Comparison of ENCODE assay signal across 8 cellular contexts in the genomic region with DNA sequence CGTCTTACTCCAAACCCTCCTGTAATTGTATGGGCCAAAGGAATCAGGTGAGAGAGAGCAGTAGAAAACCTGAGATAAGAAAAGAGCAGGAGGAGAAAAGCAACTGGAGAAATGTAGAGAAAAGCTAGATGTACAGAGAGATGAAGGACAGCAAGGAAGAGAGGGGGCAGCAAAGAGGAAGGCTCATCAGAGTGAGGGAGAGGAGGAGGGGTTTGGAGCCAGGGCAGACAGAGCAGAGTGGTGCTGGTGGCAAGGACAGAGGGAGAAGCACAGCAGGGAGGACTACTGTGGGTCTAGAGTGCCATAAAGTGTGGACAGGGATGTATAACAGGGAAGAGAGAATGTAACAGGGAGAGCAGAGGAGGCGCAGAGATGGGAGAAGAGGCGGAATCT. TPM values are rescaled to one million over a fixed set of nuclear protein-coding genes. Genes with fewer than 3 reads are reported as not detected.
A peak's percentile ranks its signal among the peaks of the same experiment; 100 is the strongest.
DNase-seq lines count a peak whose midpoint lies in the region; ATAC-seq and TF ChIP-seq lines count a peak whose summit lies in the region.
"Not testable (repeated sequence)": the region's sequence is repeated elsewhere in the genome, so short reads cannot be mapped to it uniquely, and the experiment has no call there.

No MANE protein-coding gene starts in this region.

- peak overlapping the region; percentile 87 to 91 (median 89) for H3K4me3 Mint-ChIP-seq in T-cell

- not testable (repeated sequence) for TF ChIP-seq CTCF in NB4 (IDR thresholded peaks at IDR 0.05; ENCODE audit: low read depth, low read length); astrocyte of the cerebellum (IDR thresholded peaks at IDR 0.05; ENCODE audit: low read depth, low read length, missing control alignments); fibroblast of pulmonary artery (IDR thresholded peaks at IDR 0.05; ENCODE audit: low read length, missing control alignments)
- peak in 1 of 4 donors; percentile 3 for TF ChIP-seq CTCF in right lobe of liver (IDR thresholded peaks at IDR 0.05)
- peak in 1 of 6 experiments; percentile 14 for TF ChIP-seq CTCF in upper lobe of left lung (IDR thresholded peaks at IDR 0.05)

- intact Hi-C loops in right lobe of liver (cut with DNase I) = not testable (repeated sequence)

- not testable (repeated sequence) for TF ChIP-seq POLR2A in NB4 (IDR thresholded peaks at IDR 0.05; ENCODE audit: extremely low read depth, insufficient read length); right lobe of liver (IDR thresholded peaks at IDR 0.05); upper lobe of left lung (IDR thresholded peaks at IDR 0.05)

- H2BK12ac ChIP-seq in trophoblast cell (ENCODE audit: low read length) = not testable (repeated sequence)

- not testable (repeated sequence) for H3K36me3 ChIP-seq in right lobe of liver; trophoblast cell (ENCODE audit: control insufficient read depth in 1 of 2, insufficient read depth in 2 of 2, low read length in 2 of 2); upper lobe of left lung

- H3K4me2 ChIP-seq in trophoblast cell (ENCODE audit: low read length) = peak overlapping the region; percentile 99

- not testable (repeated sequence) for H3K79me1 ChIP-seq in trophoblast cell (ENCODE audit: low read length)

- H3K4me1 Mint-ChIP-seq in T-cell = peaks cover 34 to 45% (median 44%) of the 10 kb centered on the region in 3 donors

- not testable (repeated sequence) for H3K79me2 ChIP-seq in trophoblast cell (ENCODE audit: control insufficient read depth, insufficient read depth, low read length, poor library complexity)

- not testable (repeated sequence) for H3K4me1 ChIP-seq in right lobe of liver
- H3K4me1 ChIP-seq in trophoblast cell (ENCODE audit: control insufficient read depth in 1 of 2, insufficient read depth in 2 of 2, low read length in 2 of 2) (peaks cover 10 to 17% of the 10 kb centered on the region in 2 experiments), upper lobe of left lung (peaks cover 8 to 18% (median 12%) of the 10 kb centered on the region in 4 donors)

- peak overlapping the region; percentile 62 for H3K14ac ChIP-seq in trophoblast cell (ENCODE audit: low read length)

- not testable (repeated sequence) for H3K9me3 ChIP-seq in right lobe of liver; trophoblast cell (ENCODE audit: insufficient read depth, low read depth, low read length)
- H3K9me3 ChIP-seq in upper lobe of left lung = peaks cover 0 to 20% (median 4%) of the 10 kb centered on the region in 4 donors

- not testable (repeated sequence) for ATAC-seq in T-cell (replicated peaks in 1 of 4); right lobe of liver
- ATAC-seq in upper lobe of left lung (ENCODE audit: low FRiP score in 2 of 2) = peak in 1 of 2 donors; percentile 17

- peak overlapping the region; percentile 77 to 87 for H3K27ac Mint-ChIP-seq in T-cell

- not testable (repeated sequence) for H3K18ac ChIP-seq in trophoblast cell (ENCODE audit: low read length)

- CTCF ChIA-PET in T-cell (lab: Charles Lee) = not testable (repeated sequence)

- not testable (repeated sequence) for H2BK120ac ChIP-seq in trophoblast cell (ENCODE audit: insufficient read depth, low read length, poor library complexity)

- not testable (repeated sequence) for H3K27ac ChIP-seq in right lobe of liver; trophoblast cell (ENCODE audit: low read depth, low read length)
- peak overlapping the region; percentile 48 to 83 (median 81) for H3K27ac ChIP-seq in upper lobe of left lung

- H3K9me3 Mint-ChIP-seq in T-cell = peaks cover 6 to 23% (median 19%) of the 10 kb centered on the region in 3 donors

- in situ Hi-C loops in astrocyte of the cerebellum (cut with HindIII; ENCODE audit: low sequenced_read_pairs) = not testable (repeated sequence)

- peaks cover 34% of the 10 kb centered on the region for H3K36me3 Mint-ChIP-seq in T-cell

- H2AK5ac ChIP-seq in trophoblast cell (ENCODE audit: low read length) = peak overlapping the region; percentile 5

- H2AFZ ChIP-seq in trophoblast cell (ENCODE audit: insufficient read depth, low read length, poor library complexity) = peak overlapping the region; percentile 12

- H4K8ac ChIP-seq in trophoblast cell (ENCODE audit: low read depth, low read length) = peak overlapping the region; percentile 31

- H2BK5ac ChIP-seq in trophoblast cell (ENCODE audit: low read depth, low read length, poor library complexity) = not testable (repeated sequence)

- H3K4ac ChIP-seq in trophoblast cell (ENCODE audit: low read depth, low read length) = peak overlapping the region; percentile 22

- WGBS in right lobe of liver (ENCODE audit: insufficient coverage, low coverage, low lambda C conversion rate, missing lambda C conversion rate) = 57% methylated on average over 3 of the region's 3 CpGs
- no CpG with 5 or more reads among the region's 3 CpGs for WGBS in trophoblast cell (ENCODE audit: extremely low coverage, insufficient coverage, insufficient read length)
- 56 to 60% methylated on average over 3 of the region's 3 CpGs for WGBS in upper lobe of left lung, 2 donors

- H3K4me3 ChIP-seq in NB4 (ENCODE audit: low read depth, low read length) (peak overlapping the region; percentile 85), astrocyte of the cerebellum (ENCODE audit: low read depth, low read length) (peak overlapping the region; percentile 58), fibroblast of pulmonary artery (replicated peaks; ENCODE audit: low read depth, low read length) (peak overlapping the region; percentile 75), right lobe of liver (peak overlapping the region; percentile 61 to 65 (median 61)), trophoblast cell (ENCODE audit: low read depth, low read length) (peak overlapping the region; percentile 76), upper lobe of left lung (peak overlapping the region; percentile 59 to 82 (median 66))

- POLR2A ChIA-PET in T-cell (lab: Charles Lee) = not testable (repeated sequence)

- H4K12ac ChIP-seq in trophoblast cell (ENCODE audit: low read depth, low read length) = peak overlapping the region; percentile 6

- H3K27me3 ChIP-seq in right lobe of liver; trophoblast cell (ENCODE audit: insufficient read depth, low read length); upper lobe of left lung: not testable (repeated sequence)

- TF ChIP-seq EP300 in upper lobe of left lung (IDR thresholded peaks at IDR 0.05) = not testable (repeated sequence)

- peak overlapping the region; percentile 3 for H4K91ac ChIP-seq in trophoblast cell (ENCODE audit: low read depth, low read length)

- DNase-seq in Daoy (ENCODE audit: low read depth) (peak; percentile 22), NB4 (ENCODE audit: low read depth) (peak; percentile 42), fibroblast of pulmonary artery (ENCODE audit: low read depth) (peak; percentile 5)
- not testable (repeated sequence) for DNase-seq in T-cell; astrocyte of the cerebellum (ENCODE audit: low read depth); right lobe of liver; trophoblast cell; upper lobe of left lung

- H3K27me3 Mint-ChIP-seq in T-cell = not testable (repeated sequence)

- not testable (repeated sequence) for H3K23ac ChIP-seq in trophoblast cell (ENCODE audit: low read length)

- not testable (repeated sequence) for H3K9ac ChIP-seq in trophoblast cell (ENCODE audit: low read length)

RNA-seq across cellular contexts. Expression of a gene that starts 31.9 kb away (rescaled TPM):
- 6.3 and 11.7 TPM in 2 replicates for total RNA-seq in Daoy (2014; rRNA removed; shearing (Covaris generic))
- total RNA-seq in T-cell (10 to 100 TPM; 18.5 to 39.4 (median 35.7) TPM), right lobe of liver (1 to 10 TPM; 2.5 to 6.4 (median 4.0) TPM), upper lobe of left lung (10 to 100 TPM in 5 of 6 donors, 1 to 10 TPM in 1; 6.8 to 25.3 (median 16.0) TPM)
- polyA plus RNA-seq in trophoblast cell (2013) = 13.8 and 14.2 TPM in 2 replicates

RNA-seq across cellular contexts. Expression of a gene that starts 36.2 kb away (rescaled TPM):
- total RNA-seq in Daoy (2014; rRNA removed; shearing (Covaris generic)) = 23.8 and 45.5 TPM in 2 replicates
- 10 to 100 TPM; 63.9 to 99.4 (median 84.6) TPM for total RNA-seq in T-cell
- total RNA-seq in right lobe of liver = 1 to 10 TPM; 2.5 to 5.9 (median 3.3) TPM
- 78.7 and 80.9 TPM in 2 replicates for polyA plus RNA-seq in trophoblast cell (2013)
- 100 to 1,000 TPM in 1 of 6 donors, 10 to 100 TPM in 5; 27.3 to 161 (median 45.5) TPM for total RNA-seq in upper lobe of left lung
